1 cellular context compared by ENCODE assay signal in the genomic region with DNA sequence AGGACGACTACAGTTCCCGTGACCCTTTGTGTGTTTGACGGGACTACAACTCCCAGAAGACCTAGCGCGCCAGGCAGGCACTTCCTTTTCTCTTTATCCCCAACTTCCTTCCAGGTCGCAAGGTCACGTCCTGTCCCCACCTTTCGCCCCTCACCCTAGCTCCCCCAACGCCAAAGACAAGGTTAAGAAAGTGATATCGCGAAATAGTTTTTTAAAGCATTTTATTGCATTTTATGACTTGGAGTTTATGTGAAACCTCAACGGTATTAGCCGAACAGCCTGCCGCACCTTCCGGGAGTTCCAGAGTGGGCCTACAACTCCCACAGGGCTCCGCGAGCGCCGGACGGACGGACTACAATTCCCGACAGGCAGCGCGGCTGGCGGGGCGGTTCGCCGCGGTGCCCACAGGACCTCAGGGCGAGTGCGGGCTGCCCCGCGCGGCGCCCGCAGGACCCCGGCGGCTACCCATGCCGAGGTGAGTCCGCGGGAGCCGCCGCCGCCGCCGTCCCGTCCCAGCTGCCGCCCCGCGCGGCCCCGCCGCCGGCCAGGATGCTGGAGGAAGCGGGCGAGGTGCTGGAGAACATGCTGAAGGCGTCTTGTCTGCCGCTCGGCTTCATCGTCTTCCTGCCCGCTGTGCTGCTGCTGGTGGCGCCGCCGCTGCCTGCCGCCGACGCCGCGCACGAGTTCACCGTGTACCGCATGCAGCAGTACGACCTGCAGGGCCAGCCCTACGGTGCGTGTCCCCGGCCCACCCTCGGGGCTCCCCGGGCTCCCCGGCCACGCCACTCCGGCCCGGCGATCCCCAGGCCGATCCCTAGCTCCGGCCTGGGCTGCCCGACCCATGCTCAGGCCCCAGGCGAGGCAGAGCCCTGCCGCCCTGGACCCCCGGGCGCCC.
TF ChIP-seq lines count a peak whose summit lies in the region.

A gene with protein sequence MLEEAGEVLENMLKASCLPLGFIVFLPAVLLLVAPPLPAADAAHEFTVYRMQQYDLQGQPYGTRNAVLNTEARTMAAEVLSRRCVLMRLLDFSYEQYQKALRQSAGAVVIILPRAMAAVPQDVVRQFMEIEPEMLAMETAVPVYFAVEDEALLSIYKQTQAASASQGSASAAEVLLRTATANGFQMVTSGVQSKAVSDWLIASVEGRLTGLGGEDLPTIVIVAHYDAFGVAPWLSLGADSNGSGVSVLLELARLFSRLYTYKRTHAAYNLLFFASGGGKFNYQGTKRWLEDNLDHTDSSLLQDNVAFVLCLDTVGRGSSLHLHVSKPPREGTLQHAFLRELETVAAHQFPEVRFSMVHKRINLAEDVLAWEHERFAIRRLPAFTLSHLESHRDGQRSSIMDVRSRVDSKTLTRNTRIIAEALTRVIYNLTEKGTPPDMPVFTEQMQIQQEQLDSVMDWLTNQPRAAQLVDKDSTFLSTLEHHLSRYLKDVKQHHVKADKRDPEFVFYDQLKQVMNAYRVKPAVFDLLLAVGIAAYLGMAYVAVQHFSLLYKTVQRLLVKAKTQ (plus strand): TSS at position 449 of the 895 bp plus-strand sequence. CDS start 101 bp downstream, at position 550.

TF ChIP-seq in GM23338, 12 proteins besides CTCF, POLR2A, EP300 and RAD21 (continued from another document):
- no peak for TF ChIP-seq ZNF462 (CRISPR knock-in tag; IDR thresholded peaks at IDR 0.05)
